Comparison of ENCODE assay signal across 8 cellular contexts in the genomic region with DNA sequence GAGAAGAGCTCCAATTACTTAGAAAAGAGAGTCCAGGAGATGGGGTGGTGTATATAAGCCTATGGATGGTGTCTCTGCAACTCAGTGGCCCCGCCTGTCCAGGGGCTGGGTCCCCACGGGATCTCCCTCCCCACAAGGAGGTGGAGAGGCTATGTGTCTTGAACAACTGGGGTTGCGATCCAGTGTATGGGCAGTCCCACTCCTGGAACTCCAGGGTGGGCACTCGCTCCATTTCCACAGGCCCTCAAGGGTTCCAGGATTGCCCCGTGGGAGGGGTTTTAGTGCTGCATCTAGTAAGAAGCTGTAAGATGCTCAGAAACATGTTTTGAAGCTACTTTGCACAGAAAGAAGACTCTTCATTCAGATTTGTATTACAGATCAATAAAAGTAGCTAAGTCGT. TPM values are rescaled to one million over a fixed set of nuclear protein-coding genes. Genes with fewer than 3 reads are reported as not detected.
A peak's percentile ranks its signal among the peaks of the same experiment; 100 is the strongest.
DNase-seq lines count a peak whose midpoint lies in the region; ATAC-seq and TF ChIP-seq lines count a peak whose summit lies in the region.

No MANE protein-coding gene starts in this region.

- peak overlapping the region; percentile 81 to 95 (median 88) for H3K4me3 ChIP-seq in BLaER1 treated with 17β-estradiol and CSF1 and Interleukin-3, amounts not matched to agents 10 nM and 100 nM
- peak overlapping the region; percentile 95 for H3K4me3 ChIP-seq in OCI-LY7 (ENCODE audit: low read depth, low read length, poor library complexity, severe bottlenecking)
- H3K4me3 ChIP-seq in duodenal mucosa (ENCODE audit: low read depth in 1 of 2, low read length in 2 of 2), result peak overlapping the region; percentile 90 to 91
- H3K4me3 ChIP-seq in mucosa of stomach (ENCODE audit: low read length), result peak overlapping the region; percentile 85

- peak overlapping the region; percentile 91 to 98 (median 96) for H3K9ac ChIP-seq in BLaER1 treated with 17β-estradiol and CSF1 and Interleukin-3, amounts not matched to agents 10 nM and 100 nM
- H3K9ac ChIP-seq in duodenal mucosa (ENCODE audit: low read depth in 1 of 2, low read length in 2 of 2), result peak overlapping the region; percentile 87 to 95
- H3K9ac ChIP-seq in mucosa of stomach (ENCODE audit: low read length), result peak overlapping the region; percentile 95

- peaks cover 17 to 26% (median 22%) of the 10 kb centered on the region in 10 experiments for H3K4me1 ChIP-seq in BLaER1 treated with 17β-estradiol and CSF1 and Interleukin-3, amounts not matched to agents 10 nM and 100 nM
- peaks cover 29% of the 10 kb centered on the region for H3K4me1 ChIP-seq in OCI-LY7 (ENCODE audit: insufficient read depth, low read length, poor library complexity, severe bottlenecking)
- peaks cover 13 to 17% of the 10 kb centered on the region in 2 donors for H3K4me1 ChIP-seq in duodenal mucosa (ENCODE audit: control insufficient read depth in 1 of 2, insufficient read depth in 2 of 2, low read length in 2 of 2)
- H3K4me1 ChIP-seq in mucosa of stomach (ENCODE audit: control insufficient read depth, insufficient read depth, low read length), result peaks cover 6% of the 10 kb centered on the region

- POLR2A ChIA-PET in OCI-LY7 (lab: Charles Lee), result interaction anchor here (0.6 to 3.6 kb wide), 21 partner anchors 8 to 101 kb away, joined by 3 to 53 read pairs (median 4); no protein-coding TSS in a partner anchor

- peaks cover 28 to 43% (median 32%) of the 10 kb centered on the region in 11 experiments; a peak in 20 of 22 replicates for H4K20me1 ChIP-seq in BLaER1 treated with 17β-estradiol and CSF1 and Interleukin-3, amounts not matched to agents 10 nM and 100 nM
- peaks cover 14% of the 10 kb centered on the region for H4K20me1 ChIP-seq in OCI-LY7 (ENCODE audit: insufficient read depth, low read length)

- H3K79me2 ChIP-seq in OCI-LY7 (ENCODE audit: insufficient read depth, low read depth, low read length), result peaks cover 55% of the 10 kb centered on the region

- H3K4me2 ChIP-seq in BLaER1 treated with 17β-estradiol and CSF1 and Interleukin-3, amounts not matched to agents 10 nM and 100 nM, result peak overlapping the region; percentile 74 to 94 (median 86)
- H3K4me2 ChIP-seq in OCI-LY7 (ENCODE audit: low read length), result peak overlapping the region; percentile 96

- intact Hi-C loops in OCI-LY7 (cut with micrococcal nuclease; ENCODE audit: unreplicated experiment), result loop anchor here (2.0 kb wide), 1 partner anchor 43 kb away; no protein-coding TSS in a partner anchor

- no peaks in the 10 kb centered on the region for H3K9me3 ChIP-seq in BLaER1 treated with 17β-estradiol and CSF1 and Interleukin-3, amounts not matched to agents 10 nM and 100 nM (replicated peaks in 1 of 11)
- no peaks in the 10 kb centered on the region for H3K9me3 ChIP-seq in OCI-LY7 (ENCODE audit: low read length)
- no peaks in the 10 kb centered on the region for H3K9me3 ChIP-seq in duodenal mucosa (ENCODE audit: control insufficient read depth in 1 of 2, low read length in 2 of 2)
- H3K9me3 ChIP-seq in mucosa of stomach (ENCODE audit: control insufficient read depth, low read length), result no peaks in the 10 kb centered on the region

- TF ChIP-seq CTCF in OCI-LY7 (conservative IDR thresholded peaks at IDR 0.05; ENCODE audit: low read length), result no peak

- H3K9me2 ChIP-seq in OCI-LY7 (ENCODE audit: insufficient read depth, low read length), result no peaks in the 10 kb centered on the region

- ATAC-seq in GM21423 (IDR thresholded peaks at IDR 0.05; ENCODE audit: unreplicated experiment), result peak; percentile 9

- DNase-seq in OCI-LY7 (ENCODE audit: low spot score), result peak; percentile 38
- no peak for DNase-seq in ecto neural progenitor cell (ENCODE audit: low spot score)
- DNase-seq in NCI-H1105 treated with DMSO at 0.1 percent for 48 hours (lab: John Stamatoyannopoulos, UW), result no peak
- no peak for DNase-seq in GM19240 (ENCODE audit: insufficient read length, low spot score)

- peak overlapping the region; percentile 88 to 97 (median 93); a peak in 21 of 22 replicates for H3K27ac ChIP-seq in BLaER1 treated with 17β-estradiol and CSF1 and Interleukin-3, amounts not matched to agents 10 nM and 100 nM
- H3K27ac ChIP-seq in OCI-LY7 (ENCODE audit: low read depth, low read length, poor library complexity, severe bottlenecking), result peak overlapping the region; percentile 78
- peak overlapping the region; percentile 53 for H3K27ac ChIP-seq in duodenal mucosa (ENCODE audit: low read depth, low read length)

- peaks cover 0 to 23% (median 0%) of the 10 kb centered on the region in 11 experiments; a peak in 3 of 22 replicates for H3K36me3 ChIP-seq in BLaER1 treated with 17β-estradiol and CSF1 and Interleukin-3, amounts not matched to agents 10 nM and 100 nM
- H3K36me3 ChIP-seq in OCI-LY7 (ENCODE audit: insufficient read depth, low read length), result peaks cover 24% of the 10 kb centered on the region
- no peaks in the 10 kb centered on the region for H3K36me3 ChIP-seq in duodenal mucosa (ENCODE audit: control insufficient read depth in 1 of 2, insufficient read depth in 2 of 2, low read length in 2 of 2)
- no peaks in the 10 kb centered on the region for H3K36me3 ChIP-seq in mucosa of stomach (ENCODE audit: control insufficient read depth, insufficient read depth, low read length)

- CTCF ChIA-PET in OCI-LY7 (lab: Charles Lee; ENCODE audit: unreplicated experiment), result interaction anchor here (0.8 kb wide), 1 partner anchor 10 kb away, joined by 4 read pairs; no protein-coding TSS in a partner anchor

- BruUV-seq in OCI-LY7 (replicated peaks; lab: Mats Ljungman, UMichigan), result TSS peak; percentile 86

- H2AFZ ChIP-seq in OCI-LY7 (ENCODE audit: low read length), result peak overlapping the region; percentile 91

- H3K27me3 ChIP-seq in BLaER1 treated with 17β-estradiol and CSF1 and Interleukin-3, amounts not matched to agents 10 nM and 100 nM, result no peaks in the 10 kb centered on the region
- H3K27me3 ChIP-seq in duodenal mucosa (ENCODE audit: control insufficient read depth in 1 of 2, insufficient read depth in 2 of 2, low read length in 2 of 2), result no peaks in the 10 kb centered on the region
- H3K27me3 ChIP-seq in mucosa of stomach (ENCODE audit: control insufficient read depth, insufficient read depth, low read length), result no peaks in the 10 kb centered on the region

RNA-seq across cellular contexts. Expression of gene SMAD5, which starts 0.6 kb away (rescaled TPM):
- 32.9 and 62.0 TPM in 2 replicates for total RNA-seq in OCI-LY7 (2014; rRNA removed; shearing (Covaris generic))
- 90.6 and 94.5 TPM in 2 replicates for total RNA-seq in OCI-LY7 (2022)
